ENCODE assay signal across 7 cellular contexts in the genomic region with DNA sequence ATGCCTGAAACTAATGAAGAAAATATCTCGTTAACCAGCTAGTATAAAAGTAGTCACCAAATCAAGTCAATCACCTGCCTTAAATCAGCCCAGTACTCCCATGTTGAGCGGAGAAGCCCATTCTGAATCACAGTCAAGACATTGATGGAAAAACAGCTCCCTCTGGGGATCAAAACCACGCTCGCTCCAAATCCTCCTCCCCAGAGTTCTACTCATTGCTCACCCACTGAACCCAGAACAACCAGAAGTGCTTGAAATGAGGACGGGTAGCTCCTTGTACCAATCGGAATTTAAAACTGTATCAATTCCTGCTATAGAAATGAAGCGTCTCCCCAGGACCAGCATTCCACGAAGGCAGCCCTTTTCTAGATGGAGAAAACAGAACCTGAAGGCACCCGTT.
DNase-seq lines count a peak whose midpoint lies in the region; TF ChIP-seq lines count a peak whose summit lies in the region.
"Not testable (repeated sequence)": the region's sequence is repeated elsewhere in the genome, so short reads cannot be mapped to it uniquely, and the experiment has no call there.

No MANE protein-coding gene starts in this region.

- H3K36me3 ChIP-seq in H7 (replicated peaks; ENCODE audit: control insufficient read depth, insufficient read depth, low read length); mesendoderm (ENCODE audit: control insufficient read depth, insufficient read depth, low read length): not testable (repeated sequence)

- not testable (repeated sequence) for H4K8ac ChIP-seq in mesendoderm (ENCODE audit: low read depth, low read length)

- H4K5ac ChIP-seq in mesendoderm (ENCODE audit: low read length), result not testable (repeated sequence)

- H3K4me2 ChIP-seq in mesendoderm (ENCODE audit: low read length), result not testable (repeated sequence)

- not testable (repeated sequence) for TF ChIP-seq CTCF in choroid plexus epithelial cell (conservative IDR thresholded peaks at IDR 0.05; ENCODE audit: low read depth, low read length)

- H2BK15ac ChIP-seq in mesendoderm (replicated peaks; ENCODE audit: low read depth), result not testable (repeated sequence)

- H3K4me3 ChIP-seq in H7 (ENCODE audit: insufficient read depth, low read depth, low read length); choroid plexus epithelial cell (ENCODE audit: low read depth, low read length); mesendoderm (ENCODE audit: low read length): not testable (repeated sequence)

- H3K56ac ChIP-seq in mesendoderm (ENCODE audit: low read length), result peak overlapping the region; percentile 34

- peak; percentile 15 for DNase-seq in H7
- DNase-seq in NCI-H1092 treated with DMSO at 0.1 percent for 48 hours (lab: John Stamatoyannopoulos, UW), result peak; percentile 20
- peak; percentile 4 for DNase-seq in NCI-H345 (lab: John Stamatoyannopoulos, UW)
- peak; percentile 9 for DNase-seq in RPMI7951 (ENCODE audit: low read depth)
- DNase-seq in choroid plexus epithelial cell (ENCODE audit: low read depth), result peak; percentile 0
- DNase-seq in iPS DF 19.7 (ENCODE audit: low read depth, low spot score), result peak; percentile 28
- DNase-seq in mesendoderm, result peak; percentile 72

- not testable (repeated sequence) for H3K79me1 ChIP-seq in mesendoderm (ENCODE audit: low read length)

- H2AK5ac ChIP-seq in mesendoderm (ENCODE audit: low read length), result not testable (repeated sequence)

- not testable (repeated sequence) for H2BK120ac ChIP-seq in mesendoderm (ENCODE audit: low read depth, low read length)

- not testable (repeated sequence) for H3K23ac ChIP-seq in mesendoderm (ENCODE audit: low read length)

- H3K27ac ChIP-seq in mesendoderm (ENCODE audit: low read depth, low read length), result peak overlapping the region; percentile 27

- not testable (repeated sequence) for H2BK5ac ChIP-seq in mesendoderm (ENCODE audit: low read length)

- H3K4me1 ChIP-seq in mesendoderm (ENCODE audit: control insufficient read depth, low read depth, low read length), result not testable (repeated sequence)

- peak overlapping the region; percentile 70 for H3K18ac ChIP-seq in mesendoderm (ENCODE audit: low read length)

- no CpG with 5 or more reads among the region's 9 CpGs for WGBS in mesendoderm (ENCODE audit: extremely low coverage, insufficient coverage, low lambda C conversion rate)

- H3K9ac ChIP-seq in mesendoderm (ENCODE audit: low read length), result not testable (repeated sequence)

- peak overlapping the region; percentile 71 for H3K4ac ChIP-seq in mesendoderm (ENCODE audit: low read depth, low read length)

- not testable (repeated sequence) for H3K79me2 ChIP-seq in mesendoderm (ENCODE audit: control insufficient read depth, insufficient read depth, low read length)

- H3K27me3 ChIP-seq in H7 (ENCODE audit: control insufficient read depth, insufficient read depth, low read length); mesendoderm (ENCODE audit: insufficient read depth, low read length, poor library complexity): not testable (repeated sequence)

Comparison
In these comparisons a context has a peak if more than half of its experiments do, and no peak if none do; other contexts are left out.
1. DNase-seq: peak in every context shown above with its lines; median percentile 72 in mesendoderm; 28 in iPS DF 19.7; 20 in NCI-H1092 treated with DMSO at 0.1 percent for 48 hours; 15 in H7; 9 in RPMI7951; 4 in NCI-H345; 0 in choroid plexus epithelial cell.